1 cellular context compared by ENCODE assay signal in genomic region chr11:60918251-60918940, GRCh38.
TF ChIP-seq lines count a peak whose summit lies in the region.

No MANE protein-coding gene starts in this region.

TF ChIP-seq in GM23338, 12 proteins besides CTCF, POLR2A, EP300 and RAD21:
- no peak for TF ChIP-seq ZNF462 (CRISPR knock-in tag; IDR thresholded peaks at IDR 0.05)
- no peak for TF ChIP-seq JUNB (IDR thresholded peaks at IDR 0.05; ENCODE audit: unreplicated experiment)
- TF ChIP-seq REST (IDR thresholded peaks at IDR 0.05; ENCODE audit: unreplicated experiment): no peak
